Comparison of ENCODE assay signal across 8 cellular contexts in genomic region chr1:30707412-30708360, GRCh38. TPM values are rescaled to one million over a fixed set of nuclear protein-coding genes. Genes with fewer than 3 reads are reported as not detected.
A peak's percentile ranks its signal among the peaks of the same experiment; 100 is the strongest.
DNase-seq lines count a peak whose midpoint lies in the region; ATAC-seq, FAIRE-seq and TF ChIP-seq lines count a peak whose summit lies in the region.

No MANE protein-coding gene starts in this region.

- H3K4me2 ChIP-seq in keratinocyte (ENCODE audit: control insufficient read depth, extremely low read depth, insufficient read depth, low read depth, low read length): no peak overlapping the region

- H3K27ac ChIP-seq in WERI-Rb-1: peak overlapping the region; percentile 56
- no peak overlapping the region for H3K27ac ChIP-seq in keratinocyte (ENCODE audit: control insufficient read depth, insufficient read depth, low read length)

- TF ChIP-seq CTCF in WERI-Rb-1 (IDR thresholded peaks at IDR 0.05; ENCODE audit: low read depth, low read length) (peak; percentile 83), cardiac fibroblast (IDR thresholded peaks at IDR 0.05; ENCODE audit: low read depth, low read length) (peak; percentile 83), keratinocyte (optimal IDR thresholded peaks at IDR 0.05 in 1 of 3, IDR thresholded peaks at IDR 0.05 in 1 of 3, conservative IDR thresholded peaks at IDR 0.05 in 1 of 3; ENCODE audit: extremely low read depth in 1 of 3, insufficient read depth in 2 of 3, low read length in 3 of 3) (peak; percentile 87 to 100 (median 96))

- no peaks in the 10 kb centered on the region for H4K20me1 ChIP-seq in keratinocyte (ENCODE audit: control insufficient read depth, extremely low read depth, insufficient read depth, low read length)

- H3K9me1 ChIP-seq in keratinocyte (ENCODE audit: control insufficient read depth, extremely low read depth, insufficient read depth, low read length): no peaks in the 10 kb centered on the region

- no peak overlapping the region for H2AFZ ChIP-seq in keratinocyte (ENCODE audit: control insufficient read depth, low read length)

- H3K4me1 ChIP-seq in keratinocyte (ENCODE audit: control insufficient read depth, extremely low read depth, insufficient read depth, low read length): no peaks in the 10 kb centered on the region

- H3K36me3 ChIP-seq in WERI-Rb-1 (no peaks in the 10 kb centered on the region), keratinocyte (ENCODE audit: control insufficient read depth in 2 of 2, extremely low read depth in 1 of 2, insufficient read depth in 2 of 2, low read length in 2 of 2) (no peaks in the 10 kb centered on the region)

- no peak overlapping the region for H3K9ac ChIP-seq in keratinocyte (ENCODE audit: control insufficient read depth, extremely low read depth, insufficient read depth, low read length)

- peak; percentile 78 for DNase-seq in GM12892 (ENCODE audit: insufficient read length)
- DNase-seq in NCI-H2107 treated with DMSO at 0.1 percent for 48 hours (lab: John Stamatoyannopoulos, UW; ENCODE audit: unreplicated experiment): peak; percentile 61
- DNase-seq in WERI-Rb-1: peak; percentile 94
- peak; percentile 66 to 71 for DNase-seq in cardiac fibroblast (ENCODE audit: low read depth in 2 of 2)
- no peak for DNase-seq in keratinocyte (ENCODE audit: low read depth, low spot score)
- peak; percentile 68 to 77 for DNase-seq in stimulated activated CD4-positive, alpha-beta T cell treated with anti-CD3 and anti-CD28 coated beads, Interleukin-2, amount 100 ng/mL, for 24 hours

- dilution Hi-C loops in keratinocyte (cut with MboI; ENCODE audit: extremely low pct_ligation_motif_present, low sequenced_read_pairs): no loop called here

- no peak for TF ChIP-seq POLR2A in GM12892 (IDR thresholded peaks at IDR 0.05; ENCODE audit: low read depth, low read length)

- FAIRE-seq in A204.1 (lab: Jason Lieb, UNC) (peak; percentile 80), GM12892 (lab: Jason Lieb, UNC) (peak; percentile 74), keratinocyte (lab: Jason Lieb, UNC) (peak; percentile 88)

- H3K27me3 ChIP-seq in WERI-Rb-1 (ENCODE audit: insufficient read depth, low read depth, severe bottlenecking) (no peaks in the 10 kb centered on the region), keratinocyte (ENCODE audit: control insufficient read depth, extremely low read depth, insufficient read depth, low read length) (no peaks in the 10 kb centered on the region)

- H3K79me2 ChIP-seq in keratinocyte (ENCODE audit: control insufficient read depth, insufficient read depth, low read length): no peaks in the 10 kb centered on the region

- H3K9me3 ChIP-seq in WERI-Rb-1 (ENCODE audit: severe bottlenecking): no peaks in the 10 kb centered on the region
- H3K9me3 ChIP-seq in keratinocyte (ENCODE audit: control insufficient read depth, low read depth, low read length): no peaks in the 10 kb centered on the region

- no peak for ATAC-seq in HG03135 (IDR thresholded peaks at IDR 0.05; ENCODE audit: unreplicated experiment)

- H3K4me3 ChIP-seq in WERI-Rb-1 (ENCODE audit: low read depth, low read length) (no peak overlapping the region), cardiac fibroblast (replicated peaks in 1 of 2; ENCODE audit: low read depth in 2 of 2, low read length in 2 of 2) (no peak overlapping the region), keratinocyte (ENCODE audit: control insufficient read depth in 2 of 3, extremely low read depth in 1 of 3, insufficient read depth in 2 of 3, low read depth in 1 of 3, low read length in 3 of 3) (no peak overlapping the region)

RNA-seq across cellular contexts. Expression of gene MATN1, which starts 15.7 kb away (rescaled TPM):
- 0.30 TPM for polyA plus RNA-seq in GM12892 (2012; ENCODE audit: missing spikeins)
- 0.05 to 0.13 TPM in 2 of 3 replicates, not detected in the other for polyA plus RNA-seq in keratinocyte
- polyA plus RNA-seq in keratinocyte (2011; ENCODE audit: low read depth): not detected
- 0.01 and 0.08 TPM in 2 replicates for polyA plus RNA-seq in keratinocyte (2011; cell fraction: cytosol; rRNA removed)
- polyA plus RNA-seq in keratinocyte (2011; cell fraction: nucleus; rRNA removed): 0.08 and 0.45 TPM in 2 replicates
- 0.06 TPM in 1 of 2 replicates, not detected in the other for polyA plus RNA-seq in keratinocyte (2012; ENCODE audit: low replicate concordance)
- 1.3 TPM in 1 of 3 replicates, not detected in the others for polyA minus RNA-seq in keratinocyte
- not detected for polyA minus RNA-seq in keratinocyte (2011; cell fraction: cytosol; rRNA and poly(A)+ RNA removed)
- polyA minus RNA-seq in keratinocyte (2011; cell fraction: nucleus; rRNA and poly(A)+ RNA removed): not detected in 2 replicates

RNA-seq across cellular contexts. Expression of gene LAPTM5, which starts 49.9 kb away (rescaled TPM):
- 808 TPM for polyA plus RNA-seq in GM12892 (2012; ENCODE audit: missing spikeins)
- 0.18 to 0.40 TPM (median 0.25 TPM) in 3 replicates for polyA plus RNA-seq in keratinocyte
- polyA plus RNA-seq in keratinocyte (2011; ENCODE audit: low read depth): 0.37 TPM
- 0.13 and 0.16 TPM in 2 replicates for polyA plus RNA-seq in keratinocyte (2011; cell fraction: cytosol; rRNA removed)
- 0.15 TPM in 1 of 2 replicates, not detected in the other for polyA plus RNA-seq in keratinocyte (2011; cell fraction: nucleus; rRNA removed)
- 0.15 and 0.68 TPM in 2 replicates for polyA plus RNA-seq in keratinocyte (2012; ENCODE audit: low replicate concordance)
- 0.76 to 2.1 TPM in 2 of 3 replicates, not detected in the other for polyA minus RNA-seq in keratinocyte
- not detected for polyA minus RNA-seq in keratinocyte (2011; cell fraction: cytosol; rRNA and poly(A)+ RNA removed)
- not detected in 2 replicates for polyA minus RNA-seq in keratinocyte (2011; cell fraction: nucleus; rRNA and poly(A)+ RNA removed)
